20 cellular contexts compared by ENCODE assay signal in the genomic region with DNA sequence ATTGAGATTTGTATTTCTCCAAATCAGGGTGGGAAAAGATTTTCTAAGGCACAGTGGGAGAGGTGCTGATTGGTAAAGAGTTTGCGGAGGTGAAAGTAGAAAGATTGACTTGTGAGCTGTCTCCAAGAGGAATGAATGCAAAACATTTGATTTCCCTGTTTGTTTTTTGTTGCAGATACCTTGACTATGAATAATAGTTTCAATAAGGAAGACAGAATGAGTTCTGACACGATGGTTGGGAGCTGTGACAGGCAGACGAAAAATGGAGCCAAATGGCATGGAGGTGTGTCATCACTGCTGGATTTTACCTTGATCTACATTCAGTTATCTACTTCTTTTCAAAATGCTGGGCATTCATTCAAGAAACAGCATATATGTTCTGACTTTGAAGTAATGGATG.
DNase-seq lines count a peak whose midpoint lies in the region; ATAC-seq and TF ChIP-seq lines count a peak whose summit lies in the region.
"Had no signal": no experiment of that assay in that cellular context is flagged by ENCODE, and none has a peak within 500 bp of the region (broad histone marks: within the 10 kb centered on the region; RNA-seq: fewer than 3 reads in every experiment).

No MANE protein-coding gene starts in this region.

- DNase-seq in MCF 10A (ENCODE audit: unreplicated experiment) = peak; percentile 25
- no peak for DNase-seq in breast epithelium (ENCODE audit: low spot score in 2 of 2)
- DNase-seq in epithelial cell of esophagus (ENCODE audit: low read depth) = peak; percentile 97
- no peak for DNase-seq in mesenchymal stem cell
- no peak for DNase-seq in ACHN
- no peak for DNase-seq in transverse colon
- DNase-seq in NCI-H510A (lab: John Stamatoyannopoulos, UW) = no peak
- DNase-seq: GDM1, Karpas-422, NCI-H1417, NCI-H1694 treated with DMSO at 0.1 percent for 48 hours, NCI-H2081 treated with DMSO at 0.1 percent for 48 hours, NCI-H2171 treated with DMSO at 0.1 percent for 48 hours, NCI-H446, NCI-H526 treated with DMSO at 0.1 percent for 48 hours, OCI-M1, SHP77 treated with DMSO at 0.1 percent for 48 hours had no signal

- no peaks in the 10 kb centered on the region for H3K36me3 Mint-ChIP-seq in MCF 10A (ENCODE audit: insufficient read depth, unreplicated experiment)

- no peak overlapping the region for H2BK5ac ChIP-seq in mesenchymal stem cell (ENCODE audit: low read depth, low read length, poor library complexity, severe bottlenecking)

- H3K9me3 ChIP-seq in breast epithelium (no peaks in the 10 kb centered on the region), mesenchymal stem cell (ENCODE audit: control insufficient read depth, low read length) (no peaks in the 10 kb centered on the region), transverse colon (no peaks in the 10 kb centered on the region)

- no peak overlapping the region for H3K14ac ChIP-seq in mesenchymal stem cell (ENCODE audit: low read length in 2 of 2)

- H3K27ac ChIP-seq in breast epithelium = no peak overlapping the region
- H3K27ac ChIP-seq in mesenchymal stem cell (ENCODE audit: low read length, poor library complexity, severe bottlenecking) = no peak overlapping the region
- H3K27ac ChIP-seq in transverse colon = no peak overlapping the region
- H3K27ac ChIP-seq: C4-2B had no signal

- peaks cover 4% of the 10 kb centered on the region for H3K9me3 Mint-ChIP-seq in MCF 10A (ENCODE audit: unreplicated experiment)

- in situ Hi-C loops in ACHN (cut with HindIII; ENCODE audit: low pct_ligation_motif_present, low pct_unique_long_range_greater_than_20kb, low sequenced_read_pairs) = no loop called here
- in situ Hi-C loops in transverse colon (cut with MboI; ENCODE audit: low pct_ligation_motif_present in 1 of 4, low pct_unique_long_range_greater_than_20kb in 1 of 4, low sequenced_read_pairs in 3 of 4) = no loop called here

- no peak overlapping the region for H2BK15ac ChIP-seq in mesenchymal stem cell (ENCODE audit: low read depth, poor library complexity, severe bottlenecking)

- intact Hi-C loops in MCF 10A (cut with micrococcal nuclease) = loop anchor here (10.0 kb wide), 1 partner anchor 230 kb away; no protein-coding TSS in a partner anchor
- intact Hi-C loops in breast epithelium (cut with DNase I; ENCODE audit: low total_unique reads) = no loop called here
- intact Hi-C loops in transverse colon (cut with DNase I; ENCODE audit: low total_unique reads) = no loop called here

- WGBS in mesenchymal stem cell = 95% methylated on average over 2 of the region's 3 CpGs
- WGBS in transverse colon (ENCODE audit: low coverage in 1 of 2), 2 donors = 86 to 89% methylated on average over 3 of the region's 3 CpGs

- H3K4me1 ChIP-seq in breast epithelium (no peaks in the 10 kb centered on the region), mesenchymal stem cell (ENCODE audit: control insufficient read depth, insufficient read depth, low read depth, low read length) (peaks cover 5% of the 10 kb centered on the region), transverse colon (peaks cover 0 to 17% (median 3%) of the 10 kb centered on the region in 4 donors)

- TF ChIP-seq CTCF in MCF 10A (IDR thresholded peaks at IDR 0.05; ENCODE audit: unreplicated experiment) (no peak), breast epithelium (IDR thresholded peaks at IDR 0.05) (no peak), epithelial cell of esophagus (IDR thresholded peaks at IDR 0.05; ENCODE audit: insufficient read depth, low read depth, low read length, missing control alignments) (no peak), transverse colon (IDR thresholded peaks at IDR 0.05) (no peak)

- no peak overlapping the region for H3K9ac ChIP-seq in mesenchymal stem cell (ENCODE audit: low read length)

- H3K27ac Mint-ChIP-seq in MCF 10A (ENCODE audit: low read depth, unreplicated experiment) = no peak overlapping the region

- H2BK12ac ChIP-seq in mesenchymal stem cell (ENCODE audit: low read length in 2 of 2) = no peak overlapping the region

- H3K27me3 Mint-ChIP-seq in MCF 10A (ENCODE audit: insufficient read depth, unreplicated experiment) = no peaks in the 10 kb centered on the region

- no peak overlapping the region for H3K18ac ChIP-seq in mesenchymal stem cell (ENCODE audit: low read depth in 1 of 2, low read length in 2 of 2)

- no peak overlapping the region for H2AFZ ChIP-seq in mesenchymal stem cell (ENCODE audit: low read depth, low read length)

- no peak overlapping the region for H3K4me3 ChIP-seq in breast epithelium
- H3K4me3 ChIP-seq in epithelial cell of esophagus (ENCODE audit: low read length) = no peak overlapping the region
- no peak overlapping the region for H3K4me3 ChIP-seq in mesenchymal stem cell (ENCODE audit: insufficient read depth in 1 of 2, low read depth in 1 of 2, low read length in 2 of 2)
- H3K4me3 ChIP-seq in transverse colon = no peak overlapping the region

- CTCF ChIA-PET in MCF 10A (lab: Yijun Ruan, JAX) = interaction anchor here (1.4 kb wide), 1 partner anchor 14 kb away, joined by 4 read pairs; no protein-coding TSS in a partner anchor

- no peaks in the 10 kb centered on the region for H3K79me1 ChIP-seq in mesenchymal stem cell (replicated peaks; ENCODE audit: low read length, poor library complexity, severe bottlenecking)

- TF ChIP-seq POLR2A in breast epithelium (IDR thresholded peaks at IDR 0.05) (no peak), transverse colon (IDR thresholded peaks at IDR 0.05) (no peak)

- H2BK120ac ChIP-seq in mesenchymal stem cell (ENCODE audit: low read depth, low read length) = no peak overlapping the region

- H4K91ac ChIP-seq in mesenchymal stem cell (ENCODE audit: low read length) = no peak overlapping the region

- H3K27me3 ChIP-seq in breast epithelium (no peaks in the 10 kb centered on the region), mesenchymal stem cell (ENCODE audit: control insufficient read depth in 1 of 2, insufficient read depth in 1 of 2, low read length in 2 of 2) (no peaks in the 10 kb centered on the region), transverse colon (no peaks in the 10 kb centered on the region)

- ATAC-seq in GM19467 (IDR thresholded peaks at IDR 0.05; ENCODE audit: unreplicated experiment) = no peak
- ATAC-seq: HCT116 had no signal

- POLR2A ChIA-PET in MCF 10A (lab: Yijun Ruan, JAX) = interaction anchor here (0.9 to 2.4 kb wide), 5 partner anchors 13 to 145 kb away, joined by 3 to 10 read pairs (median 4); partner anchors contain the start of gene NFKBIZ

- no TSS peak for BruUV-seq in MCF 10A (replicated peaks; lab: Mats Ljungman, UMichigan)

- H3K23ac ChIP-seq in mesenchymal stem cell (ENCODE audit: low read length in 2 of 2) = no peak overlapping the region

- H2AK5ac ChIP-seq in mesenchymal stem cell (ENCODE audit: low read length, severe bottlenecking) = peak overlapping the region; percentile 22

- no peak overlapping the region for H3K4me2 ChIP-seq in mesenchymal stem cell (ENCODE audit: low read length, poor library complexity, severe bottlenecking)

- H3K4ac ChIP-seq in mesenchymal stem cell (ENCODE audit: low read depth in 1 of 2, low read length in 2 of 2) = no peak overlapping the region

- no peaks in the 10 kb centered on the region for H3K36me3 ChIP-seq in breast epithelium
- H3K36me3 ChIP-seq in mesenchymal stem cell (ENCODE audit: control insufficient read depth in 1 of 2, insufficient read depth in 2 of 2, low read depth in 1 of 2, low read length in 2 of 2) = no peaks in the 10 kb centered on the region
- H3K36me3 ChIP-seq in transverse colon = no peaks in the 10 kb centered on the region

- H3K4me1 Mint-ChIP-seq in MCF 10A (ENCODE audit: insufficient read depth, unreplicated experiment) = peaks cover 25% of the 10 kb centered on the region

- H3K4me3 Mint-ChIP-seq in MCF 10A (ENCODE audit: unreplicated experiment) = no peak overlapping the region

- H4K8ac ChIP-seq in mesenchymal stem cell (ENCODE audit: low read length) = no peak overlapping the region

- TF ChIP-seq EP300 in transverse colon (IDR thresholded peaks at IDR 0.05; ENCODE audit: low read depth) = no peak

Comparison
In these comparisons a context has a peak if more than half of its experiments do, and no peak if none do; other contexts are left out.
1. DNase-seq: peak in MCF 10A (single experiment) and epithelial cell of esophagus (single experiment); none in breast epithelium (0 of 2), mesenchymal stem cell (single experiment), ACHN (single experiment), transverse colon (single experiment) and NCI-H510A (single experiment).